Comparison of ENCODE assay signal across 1 cellular context in genomic region chr13:110371550-110372465, GRCh38.
TF ChIP-seq lines count a peak whose summit lies in the region.

No MANE protein-coding gene starts in this region.

TF ChIP-seq in GM12878, 131 proteins besides CTCF, POLR2A, EP300 and RAD21 (continued from another document):
- TF ChIP-seq, protein P1, sequence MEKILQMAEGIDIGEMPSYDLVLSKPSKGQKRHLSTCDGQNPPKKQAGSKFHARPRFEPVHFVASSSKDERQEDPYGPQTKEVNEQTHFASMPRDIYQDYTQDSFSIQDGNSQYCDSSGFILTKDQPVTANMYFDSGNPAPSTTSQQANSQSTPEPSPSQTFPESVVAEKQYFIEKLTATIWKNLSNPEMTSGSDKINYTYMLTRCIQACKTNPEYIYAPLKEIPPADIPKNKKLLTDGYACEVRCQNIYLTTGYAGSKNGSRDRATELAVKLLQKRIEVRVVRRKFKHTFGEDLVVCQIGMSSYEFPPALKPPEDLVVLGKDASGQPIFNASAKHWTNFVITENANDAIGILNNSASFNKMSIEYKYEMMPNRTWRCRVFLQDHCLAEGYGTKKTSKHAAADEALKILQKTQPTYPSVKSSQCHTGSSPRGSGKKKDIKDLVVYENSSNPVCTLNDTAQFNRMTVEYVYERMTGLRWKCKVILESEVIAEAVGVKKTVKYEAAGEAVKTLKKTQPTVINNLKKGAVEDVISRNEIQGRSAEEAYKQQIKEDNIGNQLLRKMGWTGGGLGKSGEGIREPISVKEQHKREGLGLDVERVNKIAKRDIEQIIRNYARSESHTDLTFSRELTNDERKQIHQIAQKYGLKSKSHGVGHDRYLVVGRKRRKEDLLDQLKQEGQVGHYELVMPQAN (conservative IDR thresholded peaks at IDR 0.05), result no peak
- TF ChIP-seq, protein P2, sequence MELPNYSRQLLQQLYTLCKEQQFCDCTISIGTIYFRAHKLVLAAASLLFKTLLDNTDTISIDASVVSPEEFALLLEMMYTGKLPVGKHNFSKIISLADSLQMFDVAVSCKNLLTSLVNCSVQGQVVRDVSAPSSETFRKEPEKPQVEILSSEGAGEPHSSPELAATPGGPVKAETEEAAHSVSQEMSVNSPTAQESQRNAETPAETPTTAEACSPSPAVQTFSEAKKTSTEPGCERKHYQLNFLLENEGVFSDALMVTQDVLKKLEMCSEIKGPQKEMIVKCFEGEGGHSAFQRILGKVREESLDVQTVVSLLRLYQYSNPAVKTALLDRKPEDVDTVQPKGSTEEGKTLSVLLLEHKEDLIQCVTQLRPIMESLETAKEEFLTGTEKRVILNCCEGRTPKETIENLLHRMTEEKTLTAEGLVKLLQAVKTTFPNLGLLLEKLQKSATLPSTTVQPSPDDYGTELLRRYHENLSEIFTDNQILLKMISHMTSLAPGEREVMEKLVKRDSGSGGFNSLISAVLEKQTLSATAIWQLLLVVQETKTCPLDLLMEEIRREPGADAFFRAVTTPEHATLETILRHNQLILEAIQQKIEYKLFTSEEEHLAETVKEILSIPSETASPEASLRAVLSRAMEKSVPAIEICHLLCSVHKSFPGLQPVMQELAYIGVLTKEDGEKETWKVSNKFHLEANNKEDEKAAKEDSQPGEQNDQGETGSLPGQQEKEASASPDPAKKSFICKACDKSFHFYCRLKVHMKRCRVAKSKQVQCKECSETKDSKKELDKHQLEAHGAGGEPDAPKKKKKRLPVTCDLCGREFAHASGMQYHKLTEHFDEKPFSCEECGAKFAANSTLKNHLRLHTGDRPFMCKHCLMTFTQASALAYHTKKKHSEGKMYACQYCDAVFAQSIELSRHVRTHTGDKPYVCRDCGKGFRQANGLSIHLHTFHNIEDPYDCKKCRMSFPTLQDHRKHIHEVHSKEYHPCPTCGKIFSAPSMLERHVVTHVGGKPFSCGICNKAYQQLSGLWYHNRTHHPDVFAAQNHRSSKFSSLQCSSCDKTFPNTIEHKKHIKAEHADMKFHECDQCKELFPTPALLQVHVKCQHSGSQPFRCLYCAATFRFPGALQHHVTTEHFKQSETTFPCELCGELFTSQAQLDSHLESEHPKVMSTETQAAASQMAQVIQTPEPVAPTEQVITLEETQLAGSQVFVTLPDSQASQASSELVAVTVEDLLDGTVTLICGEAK (IDR thresholded peaks at IDR 0.05; ENCODE audit: borderline replicate concordance), result peak; percentile 48; the same call in 1 of the 2 replicates
- peak; percentile 75 to 78 for TF ChIP-seq IKZF2 (IDR thresholded peaks at IDR 0.05)
- no peak for TF ChIP-seq NFYA (IDR thresholded peaks at IDR 0.05; ENCODE audit: borderline replicate concordance, low read depth, low read length)
- TF ChIP-seq RELB (IDR thresholded peaks at IDR 0.05; ENCODE audit: low read depth), result peak; percentile 90
- TF ChIP-seq, protein P3, sequence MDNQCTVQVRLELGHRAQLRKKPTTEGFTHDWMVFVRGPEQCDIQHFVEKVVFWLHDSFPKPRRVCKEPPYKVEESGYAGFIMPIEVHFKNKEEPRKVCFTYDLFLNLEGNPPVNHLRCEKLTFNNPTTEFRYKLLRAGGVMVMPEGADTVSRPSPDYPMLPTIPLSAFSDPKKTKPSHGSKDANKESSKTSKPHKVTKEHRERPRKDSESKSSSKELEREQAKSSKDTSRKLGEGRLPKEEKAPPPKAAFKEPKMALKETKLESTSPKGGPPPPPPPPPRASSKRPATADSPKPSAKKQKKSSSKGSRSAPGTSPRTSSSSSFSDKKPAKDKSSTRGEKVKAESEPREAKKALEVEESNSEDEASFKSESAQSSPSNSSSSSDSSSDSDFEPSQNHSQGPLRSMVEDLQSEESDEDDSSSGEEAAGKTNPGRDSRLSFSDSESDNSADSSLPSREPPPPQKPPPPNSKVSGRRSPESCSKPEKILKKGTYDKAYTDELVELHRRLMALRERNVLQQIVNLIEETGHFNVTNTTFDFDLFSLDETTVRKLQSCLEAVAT (IDR thresholded peaks at IDR 0.05), result peak; percentile 50; the same call in 1 of the 2 replicates
- TF ChIP-seq NBN (IDR thresholded peaks at IDR 0.05), result no peak; the same call in 1 of the 2 replicates
- TF ChIP-seq SPI1 (IDR thresholded peaks at IDR 0.05; ENCODE audit: borderline replicate concordance, insufficient read depth, low read depth, low read length), result peak; percentile 63; the same call in 1 of the 2 replicates
- TF ChIP-seq ATF2 (IDR thresholded peaks at IDR 0.05; ENCODE audit: low read length), result peak; percentile 46; the same call in 1 of the 2 replicates
- TF ChIP-seq, protein P4, sequence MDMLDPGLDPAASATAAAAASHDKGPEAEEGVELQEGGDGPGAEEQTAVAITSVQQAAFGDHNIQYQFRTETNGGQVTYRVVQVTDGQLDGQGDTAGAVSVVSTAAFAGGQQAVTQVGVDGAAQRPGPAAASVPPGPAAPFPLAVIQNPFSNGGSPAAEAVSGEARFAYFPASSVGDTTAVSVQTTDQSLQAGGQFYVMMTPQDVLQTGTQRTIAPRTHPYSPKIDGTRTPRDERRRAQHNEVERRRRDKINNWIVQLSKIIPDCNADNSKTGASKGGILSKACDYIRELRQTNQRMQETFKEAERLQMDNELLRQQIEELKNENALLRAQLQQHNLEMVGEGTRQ (IDR thresholded peaks at IDR 0.05; ENCODE audit: borderline replicate concordance, low read depth, low read length), result peak; percentile 64; the same call in 1 of the 2 replicates
- TF ChIP-seq NFIC (IDR thresholded peaks at IDR 0.05; ENCODE audit: low read depth, low read length), result peak; percentile 29; the same call in 1 of the 2 replicates
- peak; percentile 28 for TF ChIP-seq RUNX3 (IDR thresholded peaks at IDR 0.05; ENCODE audit: low read length)
TF ChIP-seq in GM12878: peak in this region for 17.
